In genomic region chr20:49747707-49748524, GRCh38 we compare ENCODE assay signal across 8 cellular contexts. TPM values are rescaled to one million over a fixed set of nuclear protein-coding genes. Genes with fewer than 3 reads are reported as not detected.
DNase-seq lines count a peak whose midpoint lies in the region; ATAC-seq, FAIRE-seq and TF ChIP-seq lines count a peak whose summit lies in the region.

No MANE protein-coding gene starts in this region.

- H3K4me1 ChIP-seq in gastrocnemius medialis = peaks cover 32 to 40% of the 10 kb centered on the region in 2 donors

- H3K27ac Mint-ChIP-seq in activated T-helper 17 cell treated with anti-CD3 and anti-CD28 coated beads, Interleukin-2, amount 50 U/mL, for 72 hours = no peak overlapping the region

- no peaks in the 10 kb centered on the region for H3K36me3 ChIP-seq in gastrocnemius medialis

- intact Hi-C loops in gastrocnemius medialis (cut with DNase I; ENCODE audit: low total_unique reads) = loop anchor here (2.0 kb wide), 2 partner anchors 33 to 65 kb away; partner anchors contain the start of gene SLC9A8

- no peaks in the 10 kb centered on the region for H3K27me3 ChIP-seq in gastrocnemius medialis

- H3K36me3 Mint-ChIP-seq in activated T-helper 17 cell treated with anti-CD3 and anti-CD28 coated beads, Interleukin-2, amount 50 U/mL, for 72 hours (ENCODE audit: low read depth) = no peaks in the 10 kb centered on the region

- in situ Hi-C loops in astrocyte of the spinal cord (cut with HindIII; ENCODE audit: low sequenced_read_pairs) = no loop called here
- in situ Hi-C loops in gastrocnemius medialis (cut with MboI; ENCODE audit: low sequenced_read_pairs in 4 of 4) = no loop called here

- peak; percentile 94 to 98 for ATAC-seq in gastrocnemius medialis
- ATAC-seq in activated T-helper 17 cell treated with anti-CD3 and anti-CD28 coated beads, Interleukin-2, amount 50 U/mL, for 72 hours (replicated peaks) = no peak

- H3K27me3 Mint-ChIP-seq in activated T-helper 17 cell treated with anti-CD3 and anti-CD28 coated beads, Interleukin-2, amount 50 U/mL, for 72 hours = peaks cover 8% of the 10 kb centered on the region

- no peaks in the 10 kb centered on the region for H3K9me3 ChIP-seq in gastrocnemius medialis

- H3K4me1 Mint-ChIP-seq in activated T-helper 17 cell treated with anti-CD3 and anti-CD28 coated beads, Interleukin-2, amount 50 U/mL, for 72 hours = no peaks in the 10 kb centered on the region

- no peaks in the 10 kb centered on the region for H3K9me3 Mint-ChIP-seq in activated T-helper 17 cell treated with anti-CD3 and anti-CD28 coated beads, Interleukin-2, amount 50 U/mL, for 72 hours

- no peak for FAIRE-seq in D721Med (lab: Jason Lieb, UNC)

- H3K27ac ChIP-seq in gastrocnemius medialis = peak overlapping the region; percentile 78 to 90 (median 87)

- TF ChIP-seq POLR2A in gastrocnemius medialis (IDR thresholded peaks at IDR 0.05) = no peak

- no peak overlapping the region for H3K4me3 Mint-ChIP-seq in activated T-helper 17 cell treated with anti-CD3 and anti-CD28 coated beads, Interleukin-2, amount 50 U/mL, for 72 hours

- H3K4me3 ChIP-seq in astrocyte of the spinal cord (ENCODE audit: low read depth, low read length) (no peak overlapping the region), gastrocnemius medialis (no peak overlapping the region)

- TF ChIP-seq CTCF in astrocyte of the spinal cord (IDR thresholded peaks at IDR 0.05; ENCODE audit: low read depth, low read length) (no peak), gastrocnemius medialis (IDR thresholded peaks at IDR 0.05 in 4 of 5, conservative IDR thresholded peaks at IDR 0.05 in 1 of 5) (no peak), D721Med (IDR thresholded peaks at IDR 0.05; ENCODE audit: insufficient read depth, missing control alignments) (no peak)

- DNase-seq in GM04503 (ENCODE audit: low read depth) (peak; percentile 42), astrocyte of the spinal cord (ENCODE audit: low read depth, low spot score) (peak; percentile 45), hippocampal formation (lab: John Stamatoyannopoulos, UW) (peak; percentile 16 to 39), gastrocnemius medialis (peak; percentile 92 to 98), COLO829 (ENCODE audit: low spot score) (no peak), D721Med (ENCODE audit: insufficient read length, low spot score) (no peak)
- DNase-seq in activated effector memory CD4-positive, alpha-beta T cell treated with anti-CD3 and anti-CD28 coated beads, Interleukin-2, amount 50 U/mL, for 16 hours = no peak

RNA-seq across cellular contexts. Expression of gene B4GALT5, which starts 34.2 kb away (rescaled TPM):
- 10 to 100 TPM; 27.6 to 75.2 (median 56.4) TPM for total RNA-seq in gastrocnemius medialis
- total RNA-seq in activated T-helper 17 cell treated with anti-CD3 and anti-CD28 coated beads, Interleukin-2, amount 50 U/mL, for 72 hours = 10 to 100 TPM; 19.5 to 25.8 TPM

Comparison
In these comparisons a context has a peak if more than half of its experiments do, and no peak if none do; other contexts are left out.
1. DNase-seq: peak in GM04503 (single experiment), astrocyte of the spinal cord (single experiment), hippocampal formation (2 of 2) and gastrocnemius medialis (2 of 2); none in activated effector memory CD4-positive, alpha-beta T cell treated with anti-CD3 and anti-CD28 coated beads, Interleukin-2, amount 50 U/mL, for 16 hours (single experiment), COLO829 (single experiment) and D721Med (single experiment).